Comparison of ENCODE assay signal across 8 cellular contexts in genomic region chr12:53696285-53696654, GRCh38. TPM values are rescaled to one million over a fixed set of nuclear protein-coding genes. Genes with fewer than 3 reads are reported as not detected.
DNase-seq lines count a peak whose midpoint lies in the region; ATAC-seq, FAIRE-seq and TF ChIP-seq lines count a peak whose summit lies in the region.

No MANE protein-coding gene starts in this region.

- H3K27me3 ChIP-seq in right lobe of liver: peaks cover 0 to 15% of the 10 kb centered on the region in 2 donors
- H3K27me3 ChIP-seq in suprapubic skin: peaks cover 76% of the 10 kb centered on the region

- intact Hi-C loops in right lobe of liver (cut with DNase I): no loop called here

- peak overlapping the region in 1 of 3 donors; percentile 19 for H3K27ac Mint-ChIP-seq in IgD-negative memory B cell

- TF ChIP-seq CTCF in right lobe of liver (IDR thresholded peaks at IDR 0.05): no peak
- no peak for TF ChIP-seq CTCF in suprapubic skin (IDR thresholded peaks at IDR 0.05)

- H3K27ac ChIP-seq in right lobe of liver: no peak overlapping the region
- peak overlapping the region; percentile 68 for H3K27ac ChIP-seq in suprapubic skin

- H3K27me3 Mint-ChIP-seq in IgD-negative memory B cell: peaks cover 62% of the 10 kb centered on the region

- H3K4me1 ChIP-seq in right lobe of liver (peaks cover 0 to 18% (median 0%) of the 10 kb centered on the region in 4 donors), suprapubic skin (peaks cover 27% of the 10 kb centered on the region)

- WGBS in right lobe of liver (ENCODE audit: insufficient coverage, low coverage, low lambda C conversion rate, missing lambda C conversion rate): 5% methylated on average over 11 of the region's 11 CpGs
- 3% methylated on average over 11 of the region's 11 CpGs for WGBS in suprapubic skin

- TF ChIP-seq POLR2A in right lobe of liver (IDR thresholded peaks at IDR 0.05): no peak
- TF ChIP-seq POLR2A in suprapubic skin (IDR thresholded peaks at IDR 0.05): no peak

- peak; percentile 89 to 95 (median 94) for ATAC-seq in right lobe of liver

- FAIRE-seq in endometrium (lab: Jason Lieb, UNC): peak; percentile 41

- H3K36me3 ChIP-seq in right lobe of liver: no peaks in the 10 kb centered on the region
- no peaks in the 10 kb centered on the region for H3K36me3 ChIP-seq in suprapubic skin

- H3K4me1 Mint-ChIP-seq in IgD-negative memory B cell: peaks cover 23 to 28% (median 26%) of the 10 kb centered on the region in 3 donors

- H3K36me3 Mint-ChIP-seq in IgD-negative memory B cell: no peaks in the 10 kb centered on the region

- TF ChIP-seq EP300 in suprapubic skin (IDR thresholded peaks at IDR 0.05): no peak

- H3K4me3 Mint-ChIP-seq in IgD-negative memory B cell: peak overlapping the region; percentile 47 to 86 (median 59)

- peaks cover 0 to 2% (median 0%) of the 10 kb centered on the region in 3 donors for H3K9me3 Mint-ChIP-seq in IgD-negative memory B cell

- DNase-seq in DMS79 (lab: John Stamatoyannopoulos, UW) (peak; percentile 86), RKO (ENCODE audit: low spot score) (peak; percentile 37), right lobe of liver (peak in 2 of 3 donors; percentile 26 to 71), suprapubic skin (ENCODE audit: low spot score in 2 of 2) (no peak), GM19240 (ENCODE audit: insufficient read length, low spot score) (no peak)
- DNase-seq in activated naive CD4-positive, alpha-beta T cell treated with Interleukin-2 at 50 U/mL for 16 hours: no peak

- H3K9me3 ChIP-seq in right lobe of liver (no peaks in the 10 kb centered on the region), suprapubic skin (no peaks in the 10 kb centered on the region)

- H3K4me3 ChIP-seq in right lobe of liver: peak overlapping the region; percentile 12 to 31 (median 14)
- H3K4me3 ChIP-seq in suprapubic skin: peak overlapping the region; percentile 45

RNA-seq across cellular contexts. Expression of gene ATP5MC2, which starts 20.4 kb away (rescaled TPM):
- polyA plus RNA-seq in IgD-negative memory B cell: 707 TPM
- total RNA-seq in right lobe of liver (100 to 1,000 TPM; 122 to 160 (median 135) TPM), suprapubic skin (100 to 1,000 TPM; 232 to 381 (median 315) TPM)

RNA-seq across cellular contexts. Expression of gene CALCOCO1, which starts 31.0 kb away (rescaled TPM):
- 52.0 TPM for polyA plus RNA-seq in IgD-negative memory B cell
- total RNA-seq in right lobe of liver (10 to 100 TPM; 25.4 to 53.7 (median 34.2) TPM), suprapubic skin (100 to 1,000 TPM; 287 to 729 (median 317) TPM)

RNA-seq across cellular contexts. Expression of gene CISTR, which starts 55.5 kb away (rescaled TPM):
- polyA plus RNA-seq in IgD-negative memory B cell: not detected
- not detected for total RNA-seq in right lobe of liver
- total RNA-seq in suprapubic skin: not detected

Comparison
In these comparisons a context has a peak if more than half of its experiments do, and no peak if none do; other contexts are left out.
1. DNase-seq: peak in DMS79 (single experiment), RKO (single experiment) and right lobe of liver (2 of 3); none in suprapubic skin (0 of 2), GM19240 (single experiment) and activated naive CD4-positive, alpha-beta T cell treated with Interleukin-2 at 50 U/mL for 16 hours (single experiment).
2. RNA of gene CALCOCO1, which starts 31.0 kb away (total RNA-seq): 287 to 729 TPM in suprapubic skin; 25.4 to 53.7 TPM in right lobe of liver; every median in the first group is over 4 times any median in the second.